8 cellular contexts compared by ENCODE assay signal in genomic region chrX:54439967-54440871, GRCh38. TPM values are rescaled to one million over a fixed set of nuclear protein-coding genes. Genes with fewer than 3 reads are reported as not detected.
DNase-seq lines count a peak whose midpoint lies in the region; ATAC-seq and TF ChIP-seq lines count a peak whose summit lies in the region.

Gene TSR2, plus strand, starts transcription at chrX:54440404. Its CDS starts 18 bp downstream, at chrX:54440422.

- peak; percentile 74 for DNase-seq in AG08396 (ENCODE audit: low spot score)
- DNase-seq in NCI-H2196 treated with DMSO at 0.1 percent for 48 hours (lab: John Stamatoyannopoulos, UW; ENCODE audit: unreplicated experiment) = peak; percentile 71
- peak; percentile 73 for DNase-seq in WTC11 (ENCODE audit: low spot score)
- peak; percentile 89 for DNase-seq in cardiac fibroblast (ENCODE audit: low read depth in 2 of 2)
- DNase-seq in iris pigment epithelial cell (ENCODE audit: low read depth) = peak; percentile 87
- peak; percentile 51 to 63 for DNase-seq in stimulated activated CD4-positive, alpha-beta T cell treated with anti-CD3 and anti-CD28 coated beads, Interleukin-12 subunit alpha, Interleukin-12 subunit beta, amount 100 ng/mL, for 24 hours (ENCODE audit: low read depth in 2 of 2)

- CTCF ChIA-PET in WTC11 (lab: Charles Lee) = no interaction called here

- peak within 1 kb of the TSS; percentile 80 to 85 for H3K4me3 ChIP-seq in cardiac fibroblast (replicated peaks in 1 of 2; ENCODE audit: low read depth in 2 of 2, low read length in 2 of 2)

- TF ChIP-seq CTCF in WTC11 (IDR thresholded peaks at IDR 0.05) (no peak), cardiac fibroblast (IDR thresholded peaks at IDR 0.05; ENCODE audit: low read depth, low read length) (no peak)

- peaks cover 13% of the 10 kb centered on the region for H3K4me1 Mint-ChIP-seq in WTC11

- H3K27me3 Mint-ChIP-seq in WTC11 (ENCODE audit: low read depth) = no peaks in the 10 kb centered on the region; the same call in 1 of the 2 replicates

- H3K4me3 Mint-ChIP-seq in WTC11 = peak within 1 kb of the TSS; percentile 93

- no peaks in the 10 kb centered on the region for H3K9me3 Mint-ChIP-seq in WTC11

- no peak within 1 kb of the TSS for H3K27ac Mint-ChIP-seq in WTC11

- peaks cover 18% of the 10 kb centered on the region for H3K36me3 Mint-ChIP-seq in WTC11

- ATAC-seq in GM18909 (IDR thresholded peaks at IDR 0.05; ENCODE audit: poor library complexity, unreplicated experiment) (peak; percentile 98), HG03159 (IDR thresholded peaks at IDR 0.05; ENCODE audit: unreplicated experiment) (peak; percentile 96), WTC11 (peak; percentile 93)

- POLR2A ChIA-PET in WTC11 (lab: Charles Lee) = interaction anchor here (1.1 to 1.2 kb wide), 2 partner anchors 90 to 199 kb away, joined by 3 to 4 read pairs; partner anchors contain the start of gene GNL3L

TF ChIP-seq in WTC11, 78 proteins besides CTCF, POLR2A, EP300 and RAD21 (continues in another document):
- peak; percentile 96 for TF ChIP-seq USF2 (CRISPR knock-in tag; IDR thresholded peaks at IDR 0.05)
- TF ChIP-seq CREM (CRISPR knock-in tag; IDR thresholded peaks at IDR 0.05) = 0 out of 2 replicates have a peak, but pooled peaks have one; percentile 27
- TF ChIP-seq ATF1 (CRISPR knock-in tag; IDR thresholded peaks at IDR 0.05) = no peak
- TF ChIP-seq NR2C2 (CRISPR knock-in tag; IDR thresholded peaks at IDR 0.05) = no peak
- TF ChIP-seq NFATC4 (CRISPR knock-in tag; IDR thresholded peaks at IDR 0.05) = no peak
- no peak for TF ChIP-seq ARID4B (CRISPR knock-in tag; IDR thresholded peaks at IDR 0.05; ENCODE audit: borderline replicate concordance)
- no peak for TF ChIP-seq IRF1 (CRISPR knock-in tag; IDR thresholded peaks at IDR 0.05)
- no peak for TF ChIP-seq RORB (CRISPR knock-in tag; IDR thresholded peaks at IDR 0.05)
- no peak for TF ChIP-seq CDX4 (CRISPR knock-in tag; IDR thresholded peaks at IDR 0.05; ENCODE audit: borderline replicate concordance)
- no peak for TF ChIP-seq KAT7 (CRISPR knock-in tag; IDR thresholded peaks at IDR 0.05; ENCODE audit: borderline replicate concordance)
- TF ChIP-seq FOXK1 (CRISPR knock-in tag; IDR thresholded peaks at IDR 0.05) = peak; percentile 84
- TF ChIP-seq USF1 (CRISPR knock-in tag; IDR thresholded peaks at IDR 0.05) = peak; percentile 95
- peak; percentile 45; the same call in 1 of the 2 replicates for TF ChIP-seq E2F5 (CRISPR knock-in tag; IDR thresholded peaks at IDR 0.05)
- TF ChIP-seq EMX1 (CRISPR knock-in tag; IDR thresholded peaks at IDR 0.05) = no peak
- TF ChIP-seq ZNF423 (CRISPR knock-in tag; IDR thresholded peaks at IDR 0.05) = no peak
- 0 out of 2 replicates have a peak, but pooled peaks have one; percentile 26 for TF ChIP-seq MLX (CRISPR knock-in tag; IDR thresholded peaks at IDR 0.05)
- peak; percentile 40; the same call in 1 of the 2 replicates for TF ChIP-seq SP1 (CRISPR knock-in tag; conservative IDR thresholded peaks at IDR 0.05)
- TF ChIP-seq ZNF317 (CRISPR knock-in tag; IDR thresholded peaks at IDR 0.05; ENCODE audit: borderline replicate concordance, low read depth) = no peak
- TF ChIP-seq ZNF671 (CRISPR knock-in tag; IDR thresholded peaks at IDR 0.05) = no peak
- TF ChIP-seq NFYB (CRISPR knock-in tag; conservative IDR thresholded peaks at IDR 0.05; ENCODE audit: low read depth) = peak; percentile 50; the same call in 1 of the 2 replicates
- no peak for TF ChIP-seq SOX15 (CRISPR knock-in tag; IDR thresholded peaks at IDR 0.05)
- no peak for TF ChIP-seq PREB (CRISPR knock-in tag; IDR thresholded peaks at IDR 0.05; ENCODE audit: borderline replicate concordance)

RNA-seq across cellular contexts. Expression of gene TSR2, which starts in this region (rescaled TPM):
- 43.4 to 47.4 TPM (median 45.5 TPM) in 3 replicates for total RNA-seq in WTC11 (2021)

Comparison
In these comparisons a context has a peak if more than half of its experiments do, and no peak if none do; other contexts are left out.
1. Peak in every context shown above with its lines: DNase-seq, ATAC-seq and H3K4me3 ChIP-seq.